In genomic region chr3:158809642-158810041, GRCh38 we compare ENCODE assay signal across 12 cellular contexts. TPM values are rescaled to one million over a fixed set of nuclear protein-coding genes. Genes with fewer than 3 reads are reported as not detected.
DNase-seq lines count a peak whose midpoint lies in the region; ATAC-seq and TF ChIP-seq lines count a peak whose summit lies in the region.
"Had no signal": no experiment of that assay in that cellular context is flagged by ENCODE, and none has a peak within 500 bp of the region (broad histone marks: within the 10 kb centered on the region; RNA-seq: fewer than 3 reads in every experiment).

No MANE protein-coding gene starts in this region.

- H3K36me3 Mint-ChIP-seq in T-cell = peaks cover 67% of the 10 kb centered on the region

- intact Hi-C loops in left ventricle myocardium inferior (cut with micrococcal nuclease) = no loop called here

- H3K9me3 ChIP-seq in left ventricle myocardium inferior (replicated peaks) = no peaks in the 10 kb centered on the region

- no peak overlapping the region for H3K4me3 Mint-ChIP-seq in stimulated activated naive CD8-positive, alpha-beta T cell treated with anti-CD3 and anti-CD28 coated beads, Interleukin-15, amount 100 ng/mL, for 72 hours
- H3K4me3 Mint-ChIP-seq in T-cell = no peak overlapping the region

- peak overlapping the region in 1 of 2 donors; percentile 35 for H3K27ac Mint-ChIP-seq in stimulated activated naive CD8-positive, alpha-beta T cell treated with anti-CD3 and anti-CD28 coated beads, Interleukin-15, amount 100 ng/mL, for 72 hours
- H3K27ac Mint-ChIP-seq in T-cell = no peak overlapping the region

- H3K4me1 ChIP-seq in left ventricle myocardium inferior = peaks cover 15% of the 10 kb centered on the region

- H3K27ac ChIP-seq in left ventricle myocardium inferior (replicated peaks) = peak overlapping the region; percentile 37

- CTCF ChIA-PET in T-cell (lab: Charles Lee) = interaction anchor here in 1 of 2 donors (1.5 kb wide), 1 partner anchor 20 kb away, joined by 5 read pairs; no protein-coding TSS in a partner anchor

- no peaks in the 10 kb centered on the region for H3K9me3 Mint-ChIP-seq in stimulated activated naive CD8-positive, alpha-beta T cell treated with anti-CD3 and anti-CD28 coated beads, Interleukin-15, amount 100 ng/mL, for 72 hours
- H3K9me3 Mint-ChIP-seq in T-cell = no peaks in the 10 kb centered on the region

- peak; percentile 72 for ATAC-seq in stimulated activated naive CD8-positive, alpha-beta T cell treated with anti-CD3 and anti-CD28 coated beads, Interleukin-15, amount 100 ng/mL, for 72 hours
- no peak for ATAC-seq in stimulated activated naive CD8-positive, alpha-beta T cell treated with anti-CD3 and anti-CD28 coated beads, Interleukin-15, Interleukin-2, amounts not matched to agents 100 U/mL and 50 U/mL, for 24 hours
- peak; percentile 43 to 59 (median 54) for ATAC-seq in T-cell (replicated peaks in 1 of 4)

- H3K27me3 Mint-ChIP-seq in stimulated activated naive CD8-positive, alpha-beta T cell treated with anti-CD3 and anti-CD28 coated beads, Interleukin-15, amount 100 ng/mL, for 72 hours = no peaks in the 10 kb centered on the region
- H3K27me3 Mint-ChIP-seq in T-cell = no peaks in the 10 kb centered on the region

- H3K36me3 ChIP-seq in left ventricle myocardium inferior = peaks cover 93% of the 10 kb centered on the region

- H3K4me1 Mint-ChIP-seq in stimulated activated naive CD8-positive, alpha-beta T cell treated with anti-CD3 and anti-CD28 coated beads, Interleukin-15, amount 100 ng/mL, for 72 hours = peaks cover 18% of the 10 kb centered on the region
- H3K4me1 Mint-ChIP-seq in T-cell = peaks cover 18 to 35% (median 19%) of the 10 kb centered on the region in 3 donors

- DNase-seq in stimulated activated naive CD8-positive, alpha-beta T cell treated with anti-CD3 and anti-CD28 coated beads, Interleukin-15, amount 100 ng/mL, for 72 hours = no peak
- no peak for DNase-seq in stimulated activated naive CD8-positive, alpha-beta T cell treated with anti-CD3 and anti-CD28 coated beads, Interleukin-15, Interleukin-2, amounts not matched to agents 100 U/mL and 50 U/mL, for 24 hours
- no peak for DNase-seq in T-cell
- DNase-seq in left ventricle myocardium inferior = no peak
- DNase-seq in NCI-H2081 treated with DMSO at 0.1 percent for 48 hours (lab: John Stamatoyannopoulos, UW) = no peak
- no peak for DNase-seq in DMS79 (lab: John Stamatoyannopoulos, UW)
- no peak for DNase-seq in NCI-H226
- DNase-seq in NCI-H510A (lab: John Stamatoyannopoulos, UW) = no peak
- DNase-seq: activated CD4-positive, alpha-beta T cell treated with anti-CD3 and anti-CD28 coated beads for 4 hours; amniotic stem cell; effector CD8-positive, alpha-beta T cell; NCI-H1694 treated with DMSO at 0.1 percent for 48 hours had no signal

- H3K27me3 ChIP-seq in left ventricle myocardium inferior (ENCODE audit: low read depth) = no peaks in the 10 kb centered on the region

- H3K4me3 ChIP-seq in left ventricle myocardium inferior = no peak overlapping the region

- no peak for TF ChIP-seq CTCF in left ventricle myocardium inferior (IDR thresholded peaks at IDR 0.05; ENCODE audit: borderline replicate concordance)

- POLR2A ChIA-PET in T-cell (lab: Charles Lee) = no interaction called here

RNA-seq across cellular contexts. Expression of gene MFSD1, which starts 7.8 kb away (rescaled TPM):
- total RNA-seq in T-cell (10 to 100 TPM; 17.7 to 28.3 (median 25.5) TPM), left ventricle myocardium inferior (26.2 TPM)
